In genomic region chr1:91732991-91733390, GRCh38 we compare ENCODE assay signal across 16 cellular contexts.
DNase-seq lines count a peak whose midpoint lies in the region; ATAC-seq and TF ChIP-seq lines count a peak whose summit lies in the region.
"Had no signal": no experiment of that assay in that cellular context is flagged by ENCODE, and none has a peak within 500 bp of the region (broad histone marks: within the 10 kb centered on the region; RNA-seq: fewer than 3 reads in every experiment).

No MANE protein-coding gene starts in this region.

- DNase-seq in CD8-positive, alpha-beta memory T cell: no peak
- no peak for DNase-seq in activated naive CD8-positive, alpha-beta T cell treated with anti-CD3 and anti-CD28 coated beads, Interleukin-2, amount 50 U/mL, for 24 hours
- DNase-seq in mesothelial cell of epicardium (ENCODE audit: low spot score in 2 of 2, unreplicated experiment in 2 of 2): no peak
- DNase-seq in spleen: no peak
- DNase-seq in T-helper 9 cell: no peak
- no peak for DNase-seq in NCI-H345 (lab: John Stamatoyannopoulos, UW)
- no peak for DNase-seq in D341Med (ENCODE audit: low spot score)
- DNase-seq: activated gamma-delta T cell, aorta, colonic mucosa, lower lobe of right lung, NCI-H2029, SHP77 treated with DMSO at 0.1 percent for 48 hours had no signal

- peaks cover 62 to 79% (median 73%) of the 10 kb centered on the region in 3 donors for H3K4me1 Mint-ChIP-seq in CD8-positive, alpha-beta memory T cell
- H3K4me1 Mint-ChIP-seq in activated naive CD8-positive, alpha-beta T cell treated with anti-CD3 and anti-CD28 coated beads, Interleukin-2, amount 50 U/mL, for 24 hours: peaks cover 59% of the 10 kb centered on the region
- H3K4me1 Mint-ChIP-seq in mesothelial cell of epicardium: peaks cover 50% of the 10 kb centered on the region

- POLR2A ChIA-PET in CD8-positive, alpha-beta memory T cell (lab: Charles Lee): no interaction called here

- no peaks in the 10 kb centered on the region for H3K27me3 Mint-ChIP-seq in CD8-positive, alpha-beta memory T cell
- H3K27me3 Mint-ChIP-seq in activated naive CD8-positive, alpha-beta T cell treated with anti-CD3 and anti-CD28 coated beads, Interleukin-2, amount 50 U/mL, for 24 hours: no peaks in the 10 kb centered on the region
- H3K27me3 Mint-ChIP-seq in mesothelial cell of epicardium (ENCODE audit: low read depth): no peaks in the 10 kb centered on the region
- H3K27me3 Mint-ChIP-seq: activated CD8-positive, alpha-beta memory T cell treated with anti-CD3 and anti-CD28 coated beads, Interleukin-2, amount 10 ng/mL, durations not matched to agents 7 days and 5 days; naive thymus-derived CD4-positive, alpha-beta T cell had no signal

- peak overlapping the region in 7 of 8 donors; percentile 12 to 94 (median 87) for H3K27ac Mint-ChIP-seq in CD8-positive, alpha-beta memory T cell
- peak overlapping the region; percentile 41 for H3K27ac Mint-ChIP-seq in activated naive CD8-positive, alpha-beta T cell treated with anti-CD3 and anti-CD28 coated beads, Interleukin-2, amount 50 U/mL, for 24 hours
- H3K27ac Mint-ChIP-seq in mesothelial cell of epicardium: peak overlapping the region; percentile 62

- peaks cover 4% of the 10 kb centered on the region for H3K36me3 ChIP-seq in CD8-positive, alpha-beta memory T cell (ENCODE audit: insufficient read depth, low read length)
- peaks cover 0 to 58% (median 3%) of the 10 kb centered on the region in 6 donors for H3K36me3 ChIP-seq in spleen
- H3K36me3 ChIP-seq: colonic mucosa had no signal

- H3K4me1 ChIP-seq in CD8-positive, alpha-beta memory T cell (ENCODE audit: insufficient read depth, low read length): peaks cover 48% of the 10 kb centered on the region
- peaks cover 10 to 78% (median 42%) of the 10 kb centered on the region in 6 donors for H3K4me1 ChIP-seq in spleen

- no peak overlapping the region for H3K4me3 ChIP-seq in CD8-positive, alpha-beta memory T cell (ENCODE audit: low read length)
- no peak overlapping the region for H3K4me3 ChIP-seq in spleen
- H3K4me3 ChIP-seq: colonic mucosa, lower lobe of right lung had no signal

- peak overlapping the region; percentile 50 for H3K27ac ChIP-seq in CD8-positive, alpha-beta memory T cell (ENCODE audit: low read depth, low read length)
- H3K27ac ChIP-seq in spleen: peak overlapping the region in 5 of 8 donors; percentile 3 to 54 (median 26)
- H3K27ac ChIP-seq: colonic mucosa, lower lobe of right lung had no signal

- CTCF ChIA-PET in CD8-positive, alpha-beta memory T cell (lab: Charles Lee): interaction anchor here (0.7 kb wide), 1 partner anchor 221 kb away, joined by 3 read pairs; no protein-coding TSS in a partner anchor

- 42 to 67% (median 56%) methylated on average over 5 of the region's 5 CpGs for WGBS in spleen, 5 donors

- no peaks in the 10 kb centered on the region for H3K9me3 Mint-ChIP-seq in CD8-positive, alpha-beta memory T cell
- no peaks in the 10 kb centered on the region for H3K9me3 Mint-ChIP-seq in activated naive CD8-positive, alpha-beta T cell treated with anti-CD3 and anti-CD28 coated beads, Interleukin-2, amount 50 U/mL, for 24 hours
- no peaks in the 10 kb centered on the region for H3K9me3 Mint-ChIP-seq in mesothelial cell of epicardium
- H3K9me3 Mint-ChIP-seq: naive thymus-derived CD4-positive, alpha-beta T cell had no signal

- no peak for TF ChIP-seq POLR2A in spleen (IDR thresholded peaks at IDR 0.05)

- TF ChIP-seq CTCF in mesothelial cell of epicardium (IDR thresholded peaks at IDR 0.05; ENCODE audit: unreplicated experiment) (no peak), spleen (IDR thresholded peaks at IDR 0.05 in 8 of 11, conservative IDR thresholded peaks at IDR 0.05 in 3 of 11) (no peak)

- H3K4me3 Mint-ChIP-seq in CD8-positive, alpha-beta memory T cell: peak overlapping the region in 2 of 7 donors; percentile 8 to 23
- no peak overlapping the region for H3K4me3 Mint-ChIP-seq in activated naive CD8-positive, alpha-beta T cell treated with anti-CD3 and anti-CD28 coated beads, Interleukin-2, amount 50 U/mL, for 24 hours
- H3K4me3 Mint-ChIP-seq in mesothelial cell of epicardium: no peak overlapping the region
- H3K4me3 Mint-ChIP-seq: activated CD8-positive, alpha-beta memory T cell treated with anti-CD3 and anti-CD28 coated beads, Interleukin-2, amount 10 ng/mL, durations not matched to agents 7 days and 5 days; naive thymus-derived CD4-positive, alpha-beta T cell had no signal

- intact Hi-C loops in spleen (cut with DNase I; ENCODE audit: low total_unique reads): no loop called here

- ATAC-seq in activated naive CD8-positive, alpha-beta T cell treated with anti-CD3 and anti-CD28 coated beads, Interleukin-2, amount 50 U/mL, for 24 hours: no peak
- ATAC-seq in HG03175 (IDR thresholded peaks at IDR 0.05; ENCODE audit: unreplicated experiment): no peak

- no peaks in the 10 kb centered on the region for H3K9me3 ChIP-seq in CD8-positive, alpha-beta memory T cell (ENCODE audit: low read length)
- no peaks in the 10 kb centered on the region for H3K9me3 ChIP-seq in spleen
- H3K9me3 ChIP-seq: colonic mucosa, lower lobe of right lung had no signal

- H3K27me3 ChIP-seq in CD8-positive, alpha-beta memory T cell (ENCODE audit: insufficient read depth, low read length, poor library complexity, severe bottlenecking): no peaks in the 10 kb centered on the region
- no peaks in the 10 kb centered on the region for H3K27me3 ChIP-seq in spleen (replicated peaks in 1 of 7)
- H3K27me3 ChIP-seq: colonic mucosa had no signal

- H3K36me3 Mint-ChIP-seq in CD8-positive, alpha-beta memory T cell: peaks cover 0 to 53% (median 12%) of the 10 kb centered on the region in 3 donors
- H3K36me3 Mint-ChIP-seq in activated naive CD8-positive, alpha-beta T cell treated with anti-CD3 and anti-CD28 coated beads, Interleukin-2, amount 50 U/mL, for 24 hours (ENCODE audit: low read depth): peaks cover 8% of the 10 kb centered on the region
- no peaks in the 10 kb centered on the region for H3K36me3 Mint-ChIP-seq in mesothelial cell of epicardium
